ENCODE assay signal across 18 cellular contexts in the genomic region with DNA sequence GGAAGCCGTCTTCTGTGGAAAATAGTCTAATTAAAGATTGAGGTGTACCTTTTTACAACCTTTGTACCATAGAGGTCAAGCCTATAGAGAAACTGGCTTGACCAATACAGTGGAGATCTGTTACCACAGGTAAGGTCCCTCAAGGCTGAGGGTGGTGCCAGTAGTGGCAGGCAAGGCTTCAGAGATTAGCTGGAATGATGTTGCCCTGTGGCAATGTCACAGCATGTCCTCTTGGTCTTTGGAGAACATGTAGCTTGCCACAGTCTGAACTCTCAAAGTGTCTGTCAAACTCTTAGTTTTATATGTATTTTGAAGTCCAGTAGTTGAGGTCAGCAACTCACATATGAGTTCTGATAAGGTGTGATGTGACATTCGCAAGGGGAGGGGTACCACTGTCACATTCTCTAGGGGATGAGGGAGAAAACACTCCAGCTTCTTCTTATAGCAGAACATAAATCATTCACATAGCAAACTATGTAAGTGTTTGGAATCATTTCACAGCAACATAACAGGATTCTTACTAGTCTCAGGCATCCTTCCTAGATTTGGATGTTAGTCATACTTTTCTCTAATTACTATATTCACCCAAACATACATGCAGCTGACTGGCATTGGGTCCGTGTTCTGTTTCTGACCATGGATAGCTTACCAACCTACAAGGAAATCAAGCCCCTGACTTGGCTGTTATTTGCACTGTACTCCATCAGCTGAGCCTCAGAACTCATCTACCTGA.
"Had no signal": no experiment of that assay in that cellular context is flagged by ENCODE, and none has a peak within 500 bp of the region (broad histone marks: within the 10 kb centered on the region; RNA-seq: fewer than 3 reads in every experiment).

No MANE protein-coding gene starts in this region.

- H3K9me3 ChIP-seq: ascending aorta, heart right ventricle, right atrium auricular region, tibial artery had no signal

- ATAC-seq: activated CD8-positive, alpha-beta T cell treated with anti-CD3 and anti-CD28 coated beads for 36 hours; activated T-helper 17 cell treated with anti-CD3 and anti-CD28 coated beads, Interleukin-2, amount 50 U/mL, for 72 hours; left ventricle myocardium superior; stimulated activated naive CD8-positive, alpha-beta T cell treated with anti-CD3 and anti-CD28 coated beads, Interleukin-15, Interleukin-2, amounts not matched to agents 100 U/mL and 50 U/mL, for 24 hours had no signal

- H3K4me1 ChIP-seq: ascending aorta, right atrium auricular region had no signal

- H3K27ac ChIP-seq: ascending aorta, heart right ventricle, right atrium auricular region, tibial artery had no signal

- H3K4me3 ChIP-seq: ascending aorta, heart right ventricle, right atrium auricular region, tibial artery had no signal

- H3K36me3 ChIP-seq: ascending aorta, heart right ventricle, right atrium auricular region, tibial artery had no signal

- H3K27me3 ChIP-seq: ascending aorta, heart right ventricle, right atrium auricular region, tibial artery had no signal

- DNase-seq: activated CD4-positive, alpha-beta T cell treated with anti-CD3 and anti-CD28 coated beads, Interleukin-2, amount 10 ng/mL, durations not matched to agents 24 days and 14 days; activated CD8-positive, alpha-beta T cell treated with anti-CD3 and anti-CD28 coated beads for 36 hours; activated naive CD4-positive, alpha-beta T cell treated with anti-CD3 and anti-CD28 coated beads for 36 hours; activated T-cell treated with anti-CD3 and anti-CD28 coated beads, Interleukin-2, amount 50 U/mL, for 1 hour; cortex of kidney; erythroblast; heart right ventricle; immature natural killer cell; kidney glomerular epithelial cell; left ventricle myocardium superior; stimulated activated CD4-positive, alpha-beta T cell treated with anti-CD3 and anti-CD28 coated beads, Interleukin-12 subunit alpha, Interleukin-12 subunit beta, amount 100 ng/mL, for 4 hours; stimulated activated CD4-positive, alpha-beta T cell treated with anti-CD3 and anti-CD28 coated beads, Interleukin-2, amount 100 ng/mL, for 24 hours; stimulated activated naive CD8-positive, alpha-beta T cell treated with anti-CD3 and anti-CD28 coated beads, Interleukin-15, Interleukin-2, amounts not matched to agents 100 U/mL and 50 U/mL, for 24 hours; substantia nigra; tibial artery had no signal
